Comparison of ENCODE assay signal across 32 cellular contexts in genomic region chr4:6627832-6628231, GRCh38.
"Had no signal": no experiment of that assay in that cellular context is flagged by ENCODE, and none has a peak within 500 bp of the region (broad histone marks: within the 10 kb centered on the region; RNA-seq: fewer than 3 reads in every experiment).

No MANE protein-coding gene starts in this region.

- DNase-seq: activated B cell treated with CpG ODN at 0.5 μM for 24 hours; activated CD4-positive, alpha-beta T cell treated with anti-CD3 and anti-CD28 coated beads for 48 hours; activated CD4-positive, alpha-beta T cell treated with anti-CD3 and anti-CD28 coated beads, Interleukin-2, amount 50 U/mL, for 1 hour; activated CD4-positive, alpha-beta T cell treated with anti-CD3 and anti-CD28 coated beads, Interleukin-2, amount 50 U/mL, for 48 hours; activated CD8-positive, alpha-beta memory T cell treated with anti-CD3 and anti-CD28 coated beads for 24 hours; activated CD8-positive, alpha-beta T cell treated with anti-CD3 and anti-CD28 coated beads for 36 hours; activated gamma-delta T cell; activated naive CD4-positive, alpha-beta T cell; activated naive CD4-positive, alpha-beta T cell treated with anti-CD3 and anti-CD28 coated beads, Interleukin-2, amount 50 U/mL, for 16 hours; activated naive CD8-positive, alpha-beta T cell treated with anti-CD3 and anti-CD28 coated beads for 36 hours; activated naive CD8-positive, alpha-beta T cell treated with anti-CD3 and anti-CD28 coated beads, Interleukin-2, amount 50 U/mL, for 24 hours; activated T-cell treated with anti-CD3 and anti-CD28 coated beads, Interleukin-2, amount 50 U/mL, for 48 hours; adrenal gland; amygdala; aorta; body of pancreas; caudate nucleus; colonic mucosa; effector CD8-positive, alpha-beta T cell; esophagus squamous epithelium; foreskin melanocyte; SW 1271; T-cell; T1000; WERI-Rb-1 had no signal

- H3K27ac Mint-ChIP-seq: activated B cell treated with CpG ODN at 0.5 μM for 24 hours; activated CD8-positive, alpha-beta T cell treated with anti-CD3 and anti-CD28 coated beads for 36 hours; activated naive CD8-positive, alpha-beta T cell treated with anti-CD3 and anti-CD28 coated beads for 36 hours; activated naive CD8-positive, alpha-beta T cell treated with anti-CD3 and anti-CD28 coated beads, Interleukin-2, amount 50 U/mL, for 24 hours; T-cell; T-helper 1 cell treated with Interleukin-12 subunit alpha and Interleukin-12 subunit beta and Interleukin-4 antibody, amounts not matched to agents 30 μg/mL and 1 μg/mL, for 36 hours; T-helper 2 cell treated with Interferon-gamma antibody and Interleukin-4, amounts not matched to agents 5 μg/mL and 100 μg/mL, for 36 hours had no signal

- H3K9me3 Mint-ChIP-seq: activated B cell treated with CpG ODN at 0.5 μM for 24 hours; activated CD8-positive, alpha-beta T cell treated with anti-CD3 and anti-CD28 coated beads for 36 hours; activated naive CD8-positive, alpha-beta T cell treated with anti-CD3 and anti-CD28 coated beads for 36 hours; activated naive CD8-positive, alpha-beta T cell treated with anti-CD3 and anti-CD28 coated beads, Interleukin-2, amount 50 U/mL, for 24 hours; T-cell; T-helper 1 cell treated with Interleukin-12 subunit alpha and Interleukin-12 subunit beta and Interleukin-4 antibody, amounts not matched to agents 30 μg/mL and 1 μg/mL, for 36 hours; T-helper 2 cell treated with Interferon-gamma antibody and Interleukin-4, amounts not matched to agents 5 μg/mL and 100 μg/mL, for 36 hours had no signal

- H3K36me3 Mint-ChIP-seq: activated naive CD8-positive, alpha-beta T cell treated with anti-CD3 and anti-CD28 coated beads for 36 hours; T-cell had no signal

- H3K36me3 ChIP-seq: adrenal gland, colonic mucosa, esophagus squamous epithelium, gastroesophageal sphincter, WERI-Rb-1 had no signal

- H3K27me3 ChIP-seq: adrenal gland, body of pancreas, colonic mucosa, esophagus squamous epithelium, gastroesophageal sphincter had no signal

- H3K27me3 Mint-ChIP-seq: activated B cell treated with CpG ODN at 0.5 μM for 24 hours; activated CD8-positive, alpha-beta T cell treated with anti-CD3 and anti-CD28 coated beads for 36 hours; activated naive CD8-positive, alpha-beta T cell treated with anti-CD3 and anti-CD28 coated beads for 36 hours; activated naive CD8-positive, alpha-beta T cell treated with anti-CD3 and anti-CD28 coated beads, Interleukin-2, amount 50 U/mL, for 24 hours; T-cell had no signal

- H3K4me3 Mint-ChIP-seq: activated B cell treated with CpG ODN at 0.5 μM for 24 hours; activated CD8-positive, alpha-beta T cell treated with anti-CD3 and anti-CD28 coated beads for 36 hours; activated naive CD8-positive, alpha-beta T cell treated with anti-CD3 and anti-CD28 coated beads for 36 hours; activated naive CD8-positive, alpha-beta T cell treated with anti-CD3 and anti-CD28 coated beads, Interleukin-2, amount 50 U/mL, for 24 hours; T-cell; T-helper 1 cell treated with Interleukin-12 subunit alpha and Interleukin-12 subunit beta and Interleukin-4 antibody, amounts not matched to agents 30 μg/mL and 1 μg/mL, for 36 hours; T-helper 2 cell treated with Interferon-gamma antibody and Interleukin-4, amounts not matched to agents 5 μg/mL and 100 μg/mL, for 36 hours had no signal

- H3K9me3 ChIP-seq: adrenal gland, body of pancreas, colonic mucosa, esophagus squamous epithelium, gastroesophageal sphincter had no signal

- H3K4me3 ChIP-seq: adrenal gland, body of pancreas, colonic mucosa, esophagus squamous epithelium, gastroesophageal sphincter had no signal

- FAIRE-seq: endometrium, endothelial cell of umbilical vein had no signal

- H3K4me1 Mint-ChIP-seq: activated B cell treated with CpG ODN at 0.5 μM for 24 hours; activated naive CD8-positive, alpha-beta T cell treated with anti-CD3 and anti-CD28 coated beads for 36 hours; activated naive CD8-positive, alpha-beta T cell treated with anti-CD3 and anti-CD28 coated beads, Interleukin-2, amount 50 U/mL, for 24 hours; T-cell had no signal

- H3K4me1 ChIP-seq: adrenal gland, body of pancreas, colonic mucosa, gastroesophageal sphincter had no signal

- ATAC-seq: activated CD4-positive, CD25-positive, alpha-beta regulatory T cell treated with anti-CD3 and anti-CD28 coated beads, Interleukin-2, amount 50 U/mL, for 24 hours; activated CD8-positive, alpha-beta T cell treated with anti-CD3 and anti-CD28 coated beads for 36 hours; activated naive CD8-positive, alpha-beta T cell treated with anti-CD3 and anti-CD28 coated beads, Interleukin-2, amount 50 U/mL, for 24 hours; body of pancreas; gastroesophageal sphincter; T-cell had no signal

- H3K27ac ChIP-seq: adrenal gland, body of pancreas, colonic mucosa, epithelial cell of prostate, esophagus squamous epithelium, gastroesophageal sphincter, WERI-Rb-1 had no signal
